32 cellular contexts compared by ENCODE assay signal in genomic region chr10:805635-806305, GRCh38.
A peak's percentile ranks its signal among the peaks of the same experiment; 100 is the strongest.
DNase-seq lines count a peak whose midpoint lies in the region; ATAC-seq, FAIRE-seq and TF ChIP-seq lines count a peak whose summit lies in the region.
"Had no signal": no experiment of that assay in that cellular context is flagged by ENCODE, and none has a peak within 500 bp of the region (broad histone marks: within the 10 kb centered on the region; RNA-seq: fewer than 3 reads in every experiment).

No MANE protein-coding gene starts in this region.

- H3K9ac ChIP-seq in H1 (replicated peaks in 1 of 4; ENCODE audit: extremely low read depth in 1 of 4, low read depth in 3 of 4, low read length in 3 of 4) (no peak overlapping the region), trophoblast cell (ENCODE audit: low read length) (no peak overlapping the region)
- H3K9ac ChIP-seq: KMS-11, SK-N-SH had no signal

- no peak overlapping the region for H4K12ac ChIP-seq in trophoblast cell (ENCODE audit: low read depth, low read length)

- no peak overlapping the region for H4K8ac ChIP-seq in H1 (ENCODE audit: extremely low read depth, insufficient read depth, low read length)
- no peak overlapping the region for H4K8ac ChIP-seq in trophoblast cell (ENCODE audit: low read depth, low read length)

- TF ChIP-seq EP300 in H1 (IDR thresholded peaks at IDR 0.05; ENCODE audit: borderline replicate concordance in 1 of 2, low read depth in 2 of 2, low read length in 2 of 2), result no peak

- H2BK5ac ChIP-seq in H1 (ENCODE audit: low read depth, low read length) (no peak overlapping the region), trophoblast cell (ENCODE audit: low read depth, low read length, poor library complexity) (no peak overlapping the region)

- POLR2A ChIA-PET in activated CD4-positive, alpha-beta T cell treated with anti-CD3 and anti-CD28 coated beads, Interleukin-2, amount 10 ng/mL, durations not matched to agents 7 days and 5 days (lab: Charles Lee), result no interaction called here
- POLR2A ChIA-PET in H1 (lab: Charles Lee; ENCODE audit: partially characterized antibody), result interaction anchor here (1.2 kb wide), 1 partner anchor 20 kb away, joined by 3 read pairs; no protein-coding TSS in a partner anchor

- H2BK20ac ChIP-seq in H1 (ENCODE audit: low read length), result no peak overlapping the region

- H3K14ac ChIP-seq in H1 (ENCODE audit: insufficient read length), result no peak overlapping the region
- no peak overlapping the region for H3K14ac ChIP-seq in trophoblast cell (ENCODE audit: low read length)

- H3K18ac ChIP-seq in H1 (ENCODE audit: extremely low read depth, low read length) (no peak overlapping the region), trophoblast cell (ENCODE audit: low read length) (no peak overlapping the region)

- H4K5ac ChIP-seq in H1 (ENCODE audit: insufficient read length, low read depth, low read length), result no peak overlapping the region

- peaks cover 28% of the 10 kb centered on the region for H3K36me3 Mint-ChIP-seq in activated CD4-positive, alpha-beta T cell treated with anti-CD3 and anti-CD28 coated beads, Interleukin-2, amount 10 ng/mL, durations not matched to agents 7 days and 5 days (ENCODE audit: low read depth)
- peaks cover 15 to 34% (median 16%) of the 10 kb centered on the region in 3 donors for H3K36me3 Mint-ChIP-seq in immature natural killer cell

- H3K9me3 Mint-ChIP-seq in activated CD4-positive, alpha-beta T cell treated with anti-CD3 and anti-CD28 coated beads, Interleukin-2, amount 10 ng/mL, durations not matched to agents 7 days and 5 days, result no peaks in the 10 kb centered on the region
- no peaks in the 10 kb centered on the region for H3K9me3 Mint-ChIP-seq in immature natural killer cell
- H3K9me3 Mint-ChIP-seq: activated CD4-positive, alpha-beta memory T cell treated with anti-CD3 and anti-CD28 coated beads for 36 hours; H9; T-helper 1 cell treated with Interleukin-12 subunit alpha and Interleukin-12 subunit beta and Interleukin-4 antibody, amounts not matched to agents 30 μg/mL and 1 μg/mL, for 36 hours had no signal

- no peak overlapping the region for H3K4me3 Mint-ChIP-seq in activated CD4-positive, alpha-beta T cell treated with anti-CD3 and anti-CD28 coated beads, Interleukin-2, amount 10 ng/mL, durations not matched to agents 7 days and 5 days
- no peak overlapping the region for H3K4me3 Mint-ChIP-seq in immature natural killer cell
- H3K4me3 Mint-ChIP-seq: activated CD4-positive, alpha-beta memory T cell treated with anti-CD3 and anti-CD28 coated beads for 36 hours; H9; T-helper 1 cell treated with Interleukin-12 subunit alpha and Interleukin-12 subunit beta and Interleukin-4 antibody, amounts not matched to agents 30 μg/mL and 1 μg/mL, for 36 hours had no signal

- CTCF ChIA-PET in activated CD4-positive, alpha-beta T cell treated with anti-CD3 and anti-CD28 coated beads, Interleukin-2, amount 10 ng/mL, durations not matched to agents 7 days and 5 days (lab: Charles Lee), result no interaction called here
- CTCF ChIA-PET in H1 (lab: Charles Lee; ENCODE audit: partially characterized antibody), result no interaction called here

- ATAC-seq in GM21447 (IDR thresholded peaks at IDR 0.05; ENCODE audit: unreplicated experiment), result no peak

- WGBS in H1 (ENCODE audit: extremely low coverage in 1 of 2, insufficient coverage in 1 of 2, insufficient read length in 1 of 2, insufficient replicate concordance in 2 of 2, low coverage in 1 of 2, low lambda C conversion rate in 2 of 2, missing lambda C conversion rate in 1 of 2), 2 experiments, result 93% methylated on average over 28 of the region's 28 CpGs; no CpG with 5 or more reads in 1 of the 2 experiments
- no CpG with 5 or more reads among the region's 28 CpGs for WGBS in trophoblast cell (ENCODE audit: extremely low coverage, insufficient coverage, insufficient read length)

- H3K4me2 ChIP-seq in H1 (ENCODE audit: insufficient read depth in 1 of 2, low read depth in 2 of 2, low read length in 2 of 2) (no peak overlapping the region), trophoblast cell (ENCODE audit: low read length) (no peak overlapping the region)
- H3K4me2 ChIP-seq: KMS-11, SK-N-SH had no signal

- no peak overlapping the region for H3K4ac ChIP-seq in H1 (replicated peaks; ENCODE audit: insufficient read length, low read depth, low read length)
- H3K4ac ChIP-seq in trophoblast cell (ENCODE audit: low read depth, low read length), result no peak overlapping the region

- H3K27me3 ChIP-seq in H1 (replicated peaks in 1 of 4; ENCODE audit: control insufficient read depth in 3 of 4, extremely low read depth in 1 of 4, insufficient read depth in 3 of 4, low read length in 3 of 4), result no peaks in the 10 kb centered on the region
- H3K27me3 ChIP-seq in trophoblast cell (ENCODE audit: insufficient read depth, low read length), result no peaks in the 10 kb centered on the region

- peaks cover 0 to 10% of the 10 kb centered on the region in 2 experiments for H4K20me1 ChIP-seq in H1 (replicated peaks in 1 of 2; ENCODE audit: control insufficient read depth in 1 of 2, insufficient read depth in 2 of 2, low read length in 2 of 2)

- TF ChIP-seq RAD21 in H1 (IDR thresholded peaks at IDR 0.05 in 1 of 2, conservative IDR thresholded peaks at IDR 0.05 in 1 of 2; ENCODE audit: low read depth in 2 of 2, low read length in 2 of 2), result no peak

- H3K23ac ChIP-seq in H1 (ENCODE audit: insufficient read length), result no peak overlapping the region
- H3K23ac ChIP-seq in trophoblast cell (ENCODE audit: low read length), result no peak overlapping the region

- H3K27me3 Mint-ChIP-seq in activated CD4-positive, alpha-beta T cell treated with anti-CD3 and anti-CD28 coated beads, Interleukin-2, amount 10 ng/mL, durations not matched to agents 7 days and 5 days, result no peaks in the 10 kb centered on the region
- H3K27me3 Mint-ChIP-seq in immature natural killer cell (ENCODE audit: low read depth in 3 of 3), result peaks cover 0 to 12% (median 7%) of the 10 kb centered on the region in 3 donors
- H3K27me3 Mint-ChIP-seq: activated CD4-positive, alpha-beta memory T cell treated with anti-CD3 and anti-CD28 coated beads for 36 hours had no signal

- no peak for TF ChIP-seq CTCF in H1 (IDR thresholded peaks at IDR 0.05; ENCODE audit: control extremely low read depth in 1 of 3, insufficient read depth in 1 of 3, low read depth in 1 of 3, low read length in 3 of 3)

- H3K4me1 ChIP-seq in H1 (replicated peaks in 1 of 4; ENCODE audit: control insufficient read depth in 3 of 4, insufficient read depth in 4 of 4, low read length in 3 of 4) (peaks cover 0 to 6% (median 0%) of the 10 kb centered on the region in 4 experiments; a peak in 2 of 7 replicates), trophoblast cell (ENCODE audit: control insufficient read depth in 1 of 2, insufficient read depth in 2 of 2, low read length in 2 of 2) (peaks cover 4 to 5% of the 10 kb centered on the region in 2 experiments)
- H3K4me1 ChIP-seq: prostate gland had no signal

- peak overlapping the region; percentile 54 for H3K27ac Mint-ChIP-seq in activated CD4-positive, alpha-beta T cell treated with anti-CD3 and anti-CD28 coated beads, Interleukin-2, amount 10 ng/mL, durations not matched to agents 7 days and 5 days
- peak overlapping the region in 1 of 6 donors; percentile 32 for H3K27ac Mint-ChIP-seq in immature natural killer cell
- H3K27ac Mint-ChIP-seq: activated CD4-positive, alpha-beta memory T cell treated with anti-CD3 and anti-CD28 coated beads for 36 hours; T-helper 1 cell treated with Interleukin-12 subunit alpha and Interleukin-12 subunit beta and Interleukin-4 antibody, amounts not matched to agents 30 μg/mL and 1 μg/mL, for 36 hours had no signal

- no peak overlapping the region for H2BK12ac ChIP-seq in H1 (ENCODE audit: low read depth, low read length)
- no peak overlapping the region for H2BK12ac ChIP-seq in trophoblast cell (ENCODE audit: low read length)

- H3K4me3 ChIP-seq in H1 (ENCODE audit: extremely low read depth in 1 of 4, insufficient read depth in 2 of 4, low read depth in 3 of 4, low read length in 4 of 4) (no peak overlapping the region), trophoblast cell (ENCODE audit: low read depth, low read length) (peak overlapping the region; percentile 6)
- H3K4me3 ChIP-seq: left ventricle myocardium inferior, prostate gland had no signal

- no peak overlapping the region for H2BK120ac ChIP-seq in H1 (replicated peaks; ENCODE audit: low read depth, low read length)
- H2BK120ac ChIP-seq in trophoblast cell (ENCODE audit: insufficient read depth, low read length, poor library complexity), result no peak overlapping the region

- DNase-seq in activated CD4-positive, alpha-beta T cell treated with anti-CD3 and anti-CD28 coated beads, Interleukin-2, amount 10 ng/mL, durations not matched to agents 7 days and 5 days, result no peak
- DNase-seq in activated CD4-positive, alpha-beta T cell treated with anti-CD3 and anti-CD28 coated beads, Interleukin-2, amount 50 U/mL, for 1 hour, result no peak
- peak in 1 of 2 experiments; percentile 50 for DNase-seq in H1 (ENCODE audit: low read depth in 1 of 2, low spot score in 2 of 2)
- no peak for DNase-seq in trophoblast cell
- DNase-seq in immature natural killer cell, result no peak
- DNase-seq in DMS53 treated with DMSO at 0.1 percent for 48 hours (lab: John Stamatoyannopoulos, UW; ENCODE audit: unreplicated experiment), result no peak
- DNase-seq: activated CD4-positive, alpha-beta memory T cell treated with anti-CD3 and anti-CD28 coated beads for 36 hours; activated effector memory CD4-positive, alpha-beta T cell treated with Interleukin-2 at 50 U/mL for 16 hours; activated T-cell treated with anti-CD3 and anti-CD28 coated beads for 4 hours; DND-41; GF-D8; left ventricle myocardium inferior; mesenchymal stem cell; MM.1S; NCI-H1105 treated with DMSO at 0.1 percent for 48 hours; NCI-H2029; NCI-H524 treated with DMSO at 0.1 percent for 48 hours; OCI-M1; SK-N-SH; stimulated activated CD4-positive, alpha-beta T cell treated with anti-CD3 and anti-CD28 coated beads, Interleukin-15, amount 100 ng/mL, for 24 hours; stimulated activated CD4-positive, alpha-beta T cell treated with anti-CD3 and anti-CD28 coated beads, Interleukin-4, amount 100 ng/mL, for 4 hours had no signal

- H3K36me3 ChIP-seq in H1 (ENCODE audit: control insufficient read depth in 2 of 4, insufficient read depth in 4 of 4, low read length in 3 of 4) (peaks cover 4 to 29% (median 12%) of the 10 kb centered on the region in 4 experiments; a peak in 5 of 8 replicates), trophoblast cell (ENCODE audit: control insufficient read depth in 1 of 2, insufficient read depth in 2 of 2, low read length in 2 of 2) (peaks cover 46 to 52% of the 10 kb centered on the region in 2 experiments)

- no peak overlapping the region for H2AK5ac ChIP-seq in H1 (ENCODE audit: low read depth, low read length)
- H2AK5ac ChIP-seq in trophoblast cell (ENCODE audit: low read length), result no peak overlapping the region

- no peak for FAIRE-seq in H1 (lab: Jason Lieb, UNC)
- FAIRE-seq: GM19239, islet of Langerhans, TTC549 had no signal

- H3K9me3 ChIP-seq in H1 (ENCODE audit: insufficient read depth in 2 of 2, low read depth in 1 of 2, low read length in 1 of 2) (no peaks in the 10 kb centered on the region), trophoblast cell (ENCODE audit: insufficient read depth, low read depth, low read length) (peaks cover 2% of the 10 kb centered on the region)
- H3K9me3 ChIP-seq: left ventricle myocardium inferior, prostate gland, SK-N-SH had no signal

- no peak overlapping the region for H4K91ac ChIP-seq in H1 (replicated peaks; ENCODE audit: insufficient read length, low read length)
- no peak overlapping the region for H4K91ac ChIP-seq in trophoblast cell (ENCODE audit: low read depth, low read length)

- no peak overlapping the region for H3K27ac ChIP-seq in H1 (ENCODE audit: low read depth, low read length)
- H3K27ac ChIP-seq in trophoblast cell (ENCODE audit: low read depth, low read length), result no peak overlapping the region
- H3K27ac ChIP-seq: 22Rv1, C4-2B, KMS-11, left ventricle myocardium inferior, prostate gland had no signal

- no peak overlapping the region for H3K56ac ChIP-seq in H1 (replicated peaks; ENCODE audit: insufficient read length, low read depth, low read length)

- no peaks in the 10 kb centered on the region for H3K79me1 ChIP-seq in H1 (ENCODE audit: low read depth, low read length)
- H3K79me1 ChIP-seq in trophoblast cell (ENCODE audit: low read length), result no peaks in the 10 kb centered on the region

- TF ChIP-seq POLR2A in GM19193 (IDR thresholded peaks at IDR 0.05; ENCODE audit: extremely low read depth, insufficient read depth, insufficient read length) (peak; percentile 16), H1 (IDR thresholded peaks at IDR 0.05; ENCODE audit: control extremely low read depth in 1 of 2, low read depth in 2 of 2, low read length in 2 of 2) (peak in 1 of 2 experiments; percentile 46; a peak in 1 of 3 replicates)

- H2BK15ac ChIP-seq in H1 (ENCODE audit: low read length), result no peak overlapping the region

- no peaks in the 10 kb centered on the region for H3K23me2 ChIP-seq in H1 (ENCODE audit: low read depth, low read length)

- H2AFZ ChIP-seq in H1 (ENCODE audit: low read length) (no peak overlapping the region), trophoblast cell (ENCODE audit: insufficient read depth, low read length, poor library complexity) (no peak overlapping the region)

- H3K4me1 Mint-ChIP-seq in activated CD4-positive, alpha-beta T cell treated with anti-CD3 and anti-CD28 coated beads, Interleukin-2, amount 10 ng/mL, durations not matched to agents 7 days and 5 days, result peaks cover 12% of the 10 kb centered on the region
- H3K4me1 Mint-ChIP-seq in immature natural killer cell, result peaks cover 17 to 36% of the 10 kb centered on the region in 2 donors

- H3K79me2 ChIP-seq in H1 (ENCODE audit: control insufficient read depth in 1 of 2, insufficient read depth in 2 of 2, low read length in 2 of 2) (no peaks in the 10 kb centered on the region), trophoblast cell (ENCODE audit: control insufficient read depth, insufficient read depth, low read length, poor library complexity) (no peaks in the 10 kb centered on the region)
